Comparison of ENCODE assay signal across 8 cellular contexts in genomic region chr1:33460947-33461629, GRCh38. TPM values are rescaled to one million over a fixed set of nuclear protein-coding genes. Genes with fewer than 3 reads are reported as not detected.
DNase-seq lines count a peak whose midpoint lies in the region; ATAC-seq lines count a peak whose summit lies in the region.

No MANE protein-coding gene starts in this region.

- peak; percentile 86 for ATAC-seq in GM19438 (IDR thresholded peaks at IDR 0.05; ENCODE audit: low read depth, unreplicated experiment)
- ATAC-seq in HG03432 (IDR thresholded peaks at IDR 0.05; ENCODE audit: unreplicated experiment): peak; percentile 74
- peak; percentile 14 for ATAC-seq in esophagus mucosa
- no peak for ATAC-seq in GM19463 (IDR thresholded peaks at IDR 0.05; ENCODE audit: unreplicated experiment)
- no peak for ATAC-seq in activated CD4-positive, CD25-positive, alpha-beta regulatory T cell treated with anti-CD3 and anti-CD28 coated beads, Interleukin-2, amount 50 U/mL, for 24 hours

- DNase-seq in stimulated activated naive CD4-positive, alpha-beta T cell (lab: John Stamatoyannopoulos, UW): no peak
- DNase-seq in NCI-H128 (lab: John Stamatoyannopoulos, UW; ENCODE audit: unreplicated experiment): no peak

- H3K27ac ChIP-seq in temporal lobe (ENCODE audit: low read depth, low read length): peak overlapping the region; percentile 7

RNA-seq across cellular contexts. Expression of gene ZSCAN20, which starts 11.4 kb away (rescaled TPM):
- total RNA-seq in esophagus mucosa (2.4 TPM), temporal lobe (6.9 TPM)

RNA-seq across cellular contexts. Expression of gene PHC2, which starts 30.2 kb away (rescaled TPM):
- 28.6 TPM for total RNA-seq in esophagus mucosa
- 40.3 TPM for total RNA-seq in temporal lobe

Comparison
In these comparisons a context has a peak if more than half of its experiments do, and no peak if none do; other contexts are left out.
1. ATAC-seq: peak in GM19438 (single experiment), HG03432 (single experiment) and esophagus mucosa (single experiment); none in GM19463 (single experiment) and activated CD4-positive, CD25-positive, alpha-beta regulatory T cell treated with anti-CD3 and anti-CD28 coated beads, Interleukin-2, amount 50 U/mL, for 24 hours (0 of 2).